Comparison of ENCODE assay signal across 8 cellular contexts in genomic region chr7:30027065-30027456, GRCh38. TPM values are rescaled to one million over a fixed set of nuclear protein-coding genes. Genes with fewer than 3 reads are reported as not detected.
A peak's percentile ranks its signal among the peaks of the same experiment; 100 is the strongest.
DNase-seq lines count a peak whose midpoint lies in the region; ATAC-seq and TF ChIP-seq lines count a peak whose summit lies in the region.

No MANE protein-coding gene starts in this region.

- no peaks in the 10 kb centered on the region for H3K36me3 ChIP-seq in neutrophil

- H3K36me3 Mint-ChIP-seq in stimulated activated naive CD8-positive, alpha-beta T cell treated with anti-CD3 and anti-CD28 coated beads, Interleukin-15, Interleukin-2, amounts not matched to agents 100 ng/mL and 50 ng/mL, for 24 hours (ENCODE audit: low read depth), result no peaks in the 10 kb centered on the region
- peaks cover 2% of the 10 kb centered on the region for H3K36me3 Mint-ChIP-seq in activated CD4-positive, alpha-beta memory T cell treated with anti-CD3 and anti-CD28 coated beads, Interleukin-2, amount 10 ng/mL, durations not matched to agents 7 days and 5 days (ENCODE audit: low read depth)

- H3K9me3 Mint-ChIP-seq in stimulated activated naive CD8-positive, alpha-beta T cell treated with anti-CD3 and anti-CD28 coated beads, Interleukin-15, Interleukin-2, amounts not matched to agents 100 ng/mL and 50 ng/mL, for 24 hours, result no peaks in the 10 kb centered on the region
- no peaks in the 10 kb centered on the region for H3K9me3 Mint-ChIP-seq in activated CD4-positive, alpha-beta memory T cell treated with anti-CD3 and anti-CD28 coated beads, Interleukin-2, amount 10 ng/mL, durations not matched to agents 7 days and 5 days

- peak overlapping the region; percentile 73 for H3K27ac ChIP-seq in neutrophil

- peak overlapping the region; percentile 89 for H3K27ac Mint-ChIP-seq in stimulated activated naive CD8-positive, alpha-beta T cell treated with anti-CD3 and anti-CD28 coated beads, Interleukin-15, Interleukin-2, amounts not matched to agents 100 ng/mL and 50 ng/mL, for 24 hours
- peak overlapping the region; percentile 87 for H3K27ac Mint-ChIP-seq in activated CD4-positive, alpha-beta memory T cell treated with anti-CD3 and anti-CD28 coated beads, Interleukin-2, amount 10 ng/mL, durations not matched to agents 7 days and 5 days

- ATAC-seq in stimulated activated naive CD8-positive, alpha-beta T cell treated with anti-CD3 and anti-CD28 coated beads, Interleukin-15, Interleukin-2, amounts not matched to agents 100 U/mL and 50 U/mL, for 24 hours, result no peak
- ATAC-seq in GM19351 (IDR thresholded peaks at IDR 0.05; ENCODE audit: unreplicated experiment), result no peak

- peak overlapping the region; percentile 94 for H3K4me3 ChIP-seq in Jurkat, Clone E6-1 (ENCODE audit: low read length)
- peak overlapping the region; percentile 86 for H3K4me3 ChIP-seq in fibroblast of pulmonary artery (replicated peaks; ENCODE audit: low read depth, low read length)
- peak overlapping the region; percentile 82 to 93 for H3K4me3 ChIP-seq in neutrophil (ENCODE audit: low read depth in 1 of 2, low read length in 1 of 2)

- H3K9me3 ChIP-seq in neutrophil, result no peaks in the 10 kb centered on the region

- no peak overlapping the region for H3K4me3 Mint-ChIP-seq in stimulated activated naive CD8-positive, alpha-beta T cell treated with anti-CD3 and anti-CD28 coated beads, Interleukin-15, Interleukin-2, amounts not matched to agents 100 ng/mL and 50 ng/mL, for 24 hours
- peak overlapping the region; percentile 82 for H3K4me3 Mint-ChIP-seq in activated CD4-positive, alpha-beta memory T cell treated with anti-CD3 and anti-CD28 coated beads, Interleukin-2, amount 10 ng/mL, durations not matched to agents 7 days and 5 days

- H3K27me3 Mint-ChIP-seq in stimulated activated naive CD8-positive, alpha-beta T cell treated with anti-CD3 and anti-CD28 coated beads, Interleukin-15, Interleukin-2, amounts not matched to agents 100 ng/mL and 50 ng/mL, for 24 hours, result no peaks in the 10 kb centered on the region
- no peaks in the 10 kb centered on the region for H3K27me3 Mint-ChIP-seq in activated CD4-positive, alpha-beta memory T cell treated with anti-CD3 and anti-CD28 coated beads, Interleukin-2, amount 10 ng/mL, durations not matched to agents 7 days and 5 days

- peaks cover 25 to 31% of the 10 kb centered on the region in 2 experiments for H3K4me1 ChIP-seq in neutrophil (ENCODE audit: control insufficient read depth in 1 of 2, insufficient read depth in 1 of 2, low read depth in 1 of 2, low read length in 1 of 2)

- DNase-seq in stimulated activated naive CD8-positive, alpha-beta T cell treated with anti-CD3 and anti-CD28 coated beads, Interleukin-15, Interleukin-2, amounts not matched to agents 100 U/mL and 50 U/mL, for 24 hours, result no peak
- DNase-seq in Jurkat, Clone E6-1 (ENCODE audit: low read depth, low spot score), result peak; percentile 28
- no peak for DNase-seq in activated CD4-positive, alpha-beta memory T cell treated with anti-CD3 and anti-CD28 coated beads, Interleukin-2, amount 10 ng/mL, durations not matched to agents 7 days and 5 days
- DNase-seq in fibroblast of pulmonary artery (ENCODE audit: low read depth) (peak; percentile 48), occipital lobe (lab: John Stamatoyannopoulos, UW) (no peak)

- CTCF ChIA-PET in activated CD4-positive, alpha-beta memory T cell treated with anti-CD3 and anti-CD28 coated beads, Interleukin-2, amount 10 ng/mL, durations not matched to agents 7 days and 5 days (lab: Charles Lee), result interaction anchor here (1.6 kb wide), 1 partner anchor 35 kb away, joined by 8 read pairs; no protein-coding TSS in a partner anchor

- peaks cover 39% of the 10 kb centered on the region for H3K4me1 Mint-ChIP-seq in stimulated activated naive CD8-positive, alpha-beta T cell treated with anti-CD3 and anti-CD28 coated beads, Interleukin-15, Interleukin-2, amounts not matched to agents 100 ng/mL and 50 ng/mL, for 24 hours (ENCODE audit: low read depth)
- H3K4me1 Mint-ChIP-seq in activated CD4-positive, alpha-beta memory T cell treated with anti-CD3 and anti-CD28 coated beads, Interleukin-2, amount 10 ng/mL, durations not matched to agents 7 days and 5 days, result peaks cover 36% of the 10 kb centered on the region

- H3K27me3 ChIP-seq in neutrophil, result peaks cover 23% of the 10 kb centered on the region

- POLR2A ChIA-PET in activated CD4-positive, alpha-beta memory T cell treated with anti-CD3 and anti-CD28 coated beads, Interleukin-2, amount 10 ng/mL, durations not matched to agents 7 days and 5 days (lab: Charles Lee), result interaction anchor here (1.3 to 1.9 kb wide), 5 partner anchors 12 to 295 kb away, joined by 3 to 7 read pairs (median 4); no protein-coding TSS in a partner anchor

- TF ChIP-seq CTCF in fibroblast of pulmonary artery (IDR thresholded peaks at IDR 0.05; ENCODE audit: low read length, missing control alignments) (no peak), neutrophil (IDR thresholded peaks at IDR 0.05) (no peak)

RNA-seq across cellular contexts. Expression of gene FKBP14, which starts 0.6 kb away (rescaled TPM):
- polyA plus RNA-seq in Jurkat, Clone E6-1 (2012; ENCODE audit: insufficient read depth, insufficient read length), result 7.3 TPM
- 1 to 10 TPM; 5.0 to 7.1 TPM for total RNA-seq in activated CD4-positive, alpha-beta memory T cell treated with anti-CD3 and anti-CD28 coated beads, Interleukin-2, amount 10 ng/mL, durations not matched to agents 7 days and 5 days
- 6.1 TPM for total RNA-seq in occipital lobe

RNA-seq across cellular contexts. Expression of gene PLEKHA8, which starts 1.2 kb away (rescaled TPM):
- 25.2 TPM for polyA plus RNA-seq in Jurkat, Clone E6-1 (2012; ENCODE audit: insufficient read depth, insufficient read length)
- 10 to 100 TPM; 10.3 to 10.7 TPM for total RNA-seq in activated CD4-positive, alpha-beta memory T cell treated with anti-CD3 and anti-CD28 coated beads, Interleukin-2, amount 10 ng/mL, durations not matched to agents 7 days and 5 days
- total RNA-seq in occipital lobe, result 34.8 TPM

RNA-seq across cellular contexts. Expression of gene SCRN1, which starts 37.5 kb away (rescaled TPM):
- polyA plus RNA-seq in Jurkat, Clone E6-1 (2012; ENCODE audit: insufficient read depth, insufficient read length), result 29.6 TPM
- total RNA-seq in activated CD4-positive, alpha-beta memory T cell treated with anti-CD3 and anti-CD28 coated beads, Interleukin-2, amount 10 ng/mL, durations not matched to agents 7 days and 5 days, result 1 to 10 TPM; 2.0 to 2.5 TPM
- 129 TPM for total RNA-seq in occipital lobe

Comparison
In these comparisons a context has a peak if more than half of its experiments do, and no peak if none do; other contexts are left out.
1. DNase-seq: peak in Jurkat, Clone E6-1 (single experiment) and fibroblast of pulmonary artery (single experiment); none in stimulated activated naive CD8-positive, alpha-beta T cell treated with anti-CD3 and anti-CD28 coated beads, Interleukin-15, Interleukin-2, amounts not matched to agents 100 U/mL and 50 U/mL, for 24 hours (single experiment), activated CD4-positive, alpha-beta memory T cell treated with anti-CD3 and anti-CD28 coated beads, Interleukin-2, amount 10 ng/mL, durations not matched to agents 7 days and 5 days (single experiment) and occipital lobe (single experiment).
2. RNA of gene SCRN1, which starts 37.5 kb away (total RNA-seq): 129 TPM in occipital lobe (single experiment); 2.0 to 2.5 TPM in activated CD4-positive, alpha-beta memory T cell treated with anti-CD3 and anti-CD28 coated beads, Interleukin-2, amount 10 ng/mL, durations not matched to agents 7 days and 5 days; every median in the first group is over 10 times any median in the second.
3. Peak in every context shown above with its lines, with median percentiles within 50 percentile points of each other: H3K4me3 ChIP-seq.